In genomic region chr16:424033-424622, GRCh38 we compare ENCODE assay signal across 7 cellular contexts. TPM values are rescaled to one million over a fixed set of nuclear protein-coding genes. Genes with fewer than 3 reads are reported as not detected.
DNase-seq lines count a peak whose midpoint lies in the region; ATAC-seq and TF ChIP-seq lines count a peak whose summit lies in the region.

No MANE protein-coding gene starts in this region.

- TF ChIP-seq POLR2A in right lobe of liver (IDR thresholded peaks at IDR 0.05) = peak; percentile 53

- H3K36me3 ChIP-seq in GM23248 (ENCODE audit: low read depth) (no peaks in the 10 kb centered on the region), OCI-LY3 (replicated peaks; ENCODE audit: low read depth, low read length) (peaks cover 4% of the 10 kb centered on the region), colonic mucosa (no peaks in the 10 kb centered on the region), right lobe of liver (no peaks in the 10 kb centered on the region), HAP-1 (replicated peaks) (0 out of 2 replicates have a peak, but pooled peaks cover 4% of the 10 kb centered on the region)

- H3K4me3 ChIP-seq in GM23248 (peak overlapping the region; percentile 77), OCI-LY3 (ENCODE audit: low read length) (peak overlapping the region; percentile 97), colonic mucosa (no peak overlapping the region), right lobe of liver (peak overlapping the region; percentile 61 to 75 (median 62)), HAP-1 (no peak overlapping the region)

- H3K9me3 ChIP-seq in GM23248 (ENCODE audit: low read depth) (no peaks in the 10 kb centered on the region), OCI-LY3 (ENCODE audit: insufficient read depth, low read length) (no peaks in the 10 kb centered on the region), colonic mucosa (no peaks in the 10 kb centered on the region), right lobe of liver (no peaks in the 10 kb centered on the region), HAP-1 (no peaks in the 10 kb centered on the region)

- DNase-seq in GM23248 (peak; percentile 99), colonic mucosa (peak; percentile 58), right lobe of liver (peak in 2 of 3 donors; percentile 41 to 69), superior temporal gyrus (ENCODE audit: extremely low spot score) (peak; percentile 79), HAP-1 (ENCODE audit: low spot score in 2 of 2) (no peak)

- H3K9ac ChIP-seq in GM23248 (peak overlapping the region; percentile 82), OCI-LY3 (ENCODE audit: low read length) (peak overlapping the region; percentile 34; the same call in 1 of the 2 replicates), colonic mucosa (ENCODE audit: low read depth in 2 of 2, low read length in 2 of 2) (peak overlapping the region in 1 of 2 donors; percentile 71)

- no peaks in the 10 kb centered on the region for H3K9me2 ChIP-seq in GM23248 (ENCODE audit: insufficient read depth)

- H3K27me3 ChIP-seq in GM23248 (replicated peaks; ENCODE audit: insufficient read depth) (no peaks in the 10 kb centered on the region), OCI-LY3 (ENCODE audit: low read depth, low read length) (peaks cover 11% of the 10 kb centered on the region), colonic mucosa (no peaks in the 10 kb centered on the region), right lobe of liver (no peaks in the 10 kb centered on the region), HAP-1 (ENCODE audit: low read depth) (no peaks in the 10 kb centered on the region)

- intact Hi-C loops in colonic mucosa (cut with DNase I) = no loop called here
- intact Hi-C loops in right lobe of liver (cut with DNase I) = no loop called here

- no peak for TF ChIP-seq CTCF in OCI-LY3 (IDR thresholded peaks at IDR 0.05; ENCODE audit: low read depth, low read length)
- no peak for TF ChIP-seq CTCF in colonic mucosa (IDR thresholded peaks at IDR 0.05)
- no peak for TF ChIP-seq CTCF in right lobe of liver (IDR thresholded peaks at IDR 0.05)

- H3F3A ChIP-seq in GM23248 (ENCODE audit: insufficient read depth) = peaks cover 17% of the 10 kb centered on the region; the same call in 1 of the 2 replicates

- H4K20me1 ChIP-seq in GM23248 (ENCODE audit: insufficient read depth) (0 out of 2 replicates have a peak, but pooled peaks cover 6% of the 10 kb centered on the region), OCI-LY3 (ENCODE audit: insufficient read depth, low read length) (peaks cover 17% of the 10 kb centered on the region)

- ATAC-seq in right lobe of liver (peak; percentile 57 to 79 (median 66)), GM19035 (IDR thresholded peaks at IDR 0.05; ENCODE audit: unreplicated experiment) (no peak)

- H2AFZ ChIP-seq in GM23248 (peak overlapping the region; percentile 86), OCI-LY3 (ENCODE audit: low read depth, low read length) (no peak overlapping the region)

- 1 to 2% methylated on average over 20 of the region's 20 CpGs for WGBS in GM23248 (ENCODE audit: low coverage in 1 of 2, low lambda C conversion rate in 2 of 2, missing lambda C conversion rate in 2 of 2), 2 experiments
- 14% methylated on average over 13 of the region's 20 CpGs for whole genome bisulfite sequencing in right lobe of liver (ENCODE audit: insufficient coverage, low coverage, low lambda C conversion rate, missing lambda C conversion rate)

- peaks cover 28% of the 10 kb centered on the region for H3K4me1 ChIP-seq in GM23248 (ENCODE audit: insufficient read depth)
- H3K4me1 ChIP-seq in OCI-LY3 (ENCODE audit: low read length) = peaks cover 17% of the 10 kb centered on the region
- no peaks in the 10 kb centered on the region for H3K4me1 ChIP-seq in colonic mucosa
- peaks cover 0 to 24% (median 0%) of the 10 kb centered on the region in 4 donors for H3K4me1 ChIP-seq in right lobe of liver
- peaks cover 22% of the 10 kb centered on the region for H3K4me1 ChIP-seq in HAP-1

- H3K79me2 ChIP-seq in GM23248 (ENCODE audit: insufficient read depth) (peaks cover 30% of the 10 kb centered on the region), OCI-LY3 (ENCODE audit: low read length) (peaks cover 27% of the 10 kb centered on the region)

- H3K27ac ChIP-seq in GM23248 (peak overlapping the region; percentile 93), OCI-LY3 (ENCODE audit: low read length) (no peak overlapping the region), colonic mucosa (peak overlapping the region; percentile 89), right lobe of liver (peak overlapping the region; percentile 79 to 92 (median 91))

- H3K4me2 ChIP-seq in GM23248 (ENCODE audit: unreplicated experiment) = peak overlapping the region; percentile 91
- peak overlapping the region; percentile 87 for H3K4me2 ChIP-seq in OCI-LY3 (ENCODE audit: low read length)

- in situ Hi-C loops in GM23248 (cut with MboI) = no loop called here
- in situ Hi-C loops in HAP-1 (cut with MboI; ENCODE audit: low sequenced_read_pairs) = no loop called here

RNA-seq across cellular contexts. Expression of gene RAB11FIP3, which starts 1.3 kb away (rescaled TPM):
- 27.8 and 33.5 TPM in 2 replicates for total RNA-seq in GM23248 (2014; rRNA removed; shearing (Covaris generic))
- 0.46 and 1.2 TPM in 2 replicates for polyA plus RNA-seq in GM23248 (2016; fragmentation: Nextera tagmentation; extraction: Ambion mirVana)
- total RNA-seq in colonic mucosa (10 to 100 TPM; 20.9 to 22.3 TPM), right lobe of liver (10 to 100 TPM; 19.5 to 38.3 (median 25.5) TPM)

RNA-seq across cellular contexts. Expression of gene DECR2, which starts 22.4 kb away (rescaled TPM):
- 7.8 and 8.9 TPM in 2 replicates for total RNA-seq in GM23248 (2014; rRNA removed; shearing (Covaris generic))
- 25.2 and 26.1 TPM in 2 replicates for polyA plus RNA-seq in GM23248 (2016; fragmentation: Nextera tagmentation; extraction: Ambion mirVana)
- total RNA-seq in colonic mucosa (10 to 100 TPM; 31.3 to 50.2 TPM), right lobe of liver (100 to 1,000 TPM in 3 of 6 experiments, 10 to 100 TPM in 3; 73.6 to 169 (median 97.0) TPM)

RNA-seq across cellular contexts. Expression of gene NME4, which starts 27.1 kb away (rescaled TPM):
- total RNA-seq in GM23248 (2014; rRNA removed; shearing (Covaris generic)) = 128 and 175 TPM in 2 replicates
- polyA plus RNA-seq in GM23248 (2016; fragmentation: Nextera tagmentation; extraction: Ambion mirVana) = 283 and 293 TPM in 2 replicates
- total RNA-seq in colonic mucosa (10 to 100 TPM; 38.3 to 63.6 TPM), right lobe of liver (10 to 100 TPM; 50.3 to 83.6 (median 61.0) TPM)

RNA-seq across cellular contexts. Expression of gene PGAP6, which starts 42.4 kb away (rescaled TPM):
- total RNA-seq in GM23248 (2014; rRNA removed; shearing (Covaris generic)) = 78.4 and 98.6 TPM in 2 replicates
- 16.4 and 20.6 TPM in 2 replicates for polyA plus RNA-seq in GM23248 (2016; fragmentation: Nextera tagmentation; extraction: Ambion mirVana)
- 100 to 1,000 TPM in 1 of 2 donors, 10 to 100 TPM in 1; 99.6 to 102 TPM for total RNA-seq in colonic mucosa
- 10 to 100 TPM; 24.3 to 44.6 (median 28.0) TPM for total RNA-seq in right lobe of liver

RNA-seq across cellular contexts. Expression of gene MRPL28, which starts 53.8 kb away (rescaled TPM):
- 94.1 and 103 TPM in 2 replicates for total RNA-seq in GM23248 (2014; rRNA removed; shearing (Covaris generic))
- polyA plus RNA-seq in GM23248 (2016; fragmentation: Nextera tagmentation; extraction: Ambion mirVana) = 108 and 110 TPM in 2 replicates
- total RNA-seq in colonic mucosa = 10 to 100 TPM; 59.4 to 75.4 TPM
- total RNA-seq in right lobe of liver = 10 to 100 TPM; 29.9 to 64.7 (median 32.6) TPM

Comparison
In these comparisons a context has a peak if more than half of its experiments do, and no peak if none do; other contexts are left out.
1. DNase-seq: peak in GM23248 (single experiment), colonic mucosa (single experiment), right lobe of liver (2 of 3) and superior temporal gyrus (single experiment); none in HAP-1 (0 of 2).
2. H3K4me3 ChIP-seq: peak in GM23248 (single experiment), OCI-LY3 (single experiment) and right lobe of liver (3 of 3); none in colonic mucosa (single experiment) and HAP-1 (single experiment).